Comparison of ENCODE assay signal across 8 cellular contexts in genomic region chr17:4833941-4834501, GRCh38. TPM values are rescaled to one million over a fixed set of nuclear protein-coding genes. Genes with fewer than 3 reads are reported as not detected.
DNase-seq lines count a peak whose midpoint lies in the region; ATAC-seq and TF ChIP-seq lines count a peak whose summit lies in the region.

No MANE protein-coding gene starts in this region.

- H3K4me3 ChIP-seq in endodermal cell (ENCODE audit: low read length), result peak overlapping the region; percentile 91
- H3K4me3 ChIP-seq in mucosa of stomach (ENCODE audit: low read length), result peak overlapping the region; percentile 14
- peak overlapping the region; percentile 69 to 87 for H3K4me3 ChIP-seq in aorta (ENCODE audit: low read length in 2 of 2)

- in situ Hi-C loops in ACHN (cut with HindIII; ENCODE audit: low pct_ligation_motif_present, low pct_unique_long_range_greater_than_20kb, low sequenced_read_pairs), result no loop called here

- H3K4me1 ChIP-seq in endodermal cell (ENCODE audit: control insufficient read depth, insufficient read depth, low read length), result peaks cover 16% of the 10 kb centered on the region
- peaks cover 23% of the 10 kb centered on the region for H3K4me1 ChIP-seq in mucosa of stomach (ENCODE audit: control insufficient read depth, insufficient read depth, low read length)
- no peaks in the 10 kb centered on the region for H3K4me1 ChIP-seq in aorta (ENCODE audit: control insufficient read depth in 1 of 2, insufficient read depth in 2 of 2, low read length in 2 of 2)

- H3K36me3 ChIP-seq in endodermal cell (ENCODE audit: control insufficient read depth, insufficient read depth, low read length), result no peaks in the 10 kb centered on the region
- no peaks in the 10 kb centered on the region for H3K36me3 ChIP-seq in mucosa of stomach (ENCODE audit: control insufficient read depth, insufficient read depth, low read length)
- no peaks in the 10 kb centered on the region for H3K36me3 ChIP-seq in aorta (ENCODE audit: control insufficient read depth in 1 of 2, insufficient read depth in 2 of 2, low read length in 1 of 2)

- TF ChIP-seq CTCF in endodermal cell (conservative IDR thresholded peaks at IDR 0.05), result no peak

- ATAC-seq in GM21528 (IDR thresholded peaks at IDR 0.05; ENCODE audit: low FRiP score, unreplicated experiment), result peak; percentile 1
- ATAC-seq in aorta (ENCODE audit: low FRiP score), result peak; percentile 22
- no peak for ATAC-seq in GM21447 (IDR thresholded peaks at IDR 0.05; ENCODE audit: unreplicated experiment)

- H3K27me3 ChIP-seq in endodermal cell (ENCODE audit: control insufficient read depth, insufficient read depth, low read length, poor library complexity, severe bottlenecking), result no peaks in the 10 kb centered on the region
- H3K27me3 ChIP-seq in mucosa of stomach (ENCODE audit: control insufficient read depth, insufficient read depth, low read length), result no peaks in the 10 kb centered on the region
- no peaks in the 10 kb centered on the region for H3K27me3 ChIP-seq in aorta (ENCODE audit: control insufficient read depth in 1 of 2, insufficient read depth in 2 of 2, low read length in 1 of 2)

- H3K9ac ChIP-seq in endodermal cell (ENCODE audit: extremely low read depth, low read length, poor library complexity, severe bottlenecking) (peak overlapping the region; percentile 31), mucosa of stomach (ENCODE audit: low read length) (peak overlapping the region; percentile 77)

- peaks cover 35% of the 10 kb centered on the region for H3K4me1 Mint-ChIP-seq in endodermal cell

- peak overlapping the region; percentile 83 for H3K4me3 Mint-ChIP-seq in endodermal cell

- intact Hi-C loops in aorta (cut with DNase I), result no loop called here

- no peaks in the 10 kb centered on the region for H3K36me3 Mint-ChIP-seq in endodermal cell (ENCODE audit: low read depth)

- H3K27me3 Mint-ChIP-seq in endodermal cell (ENCODE audit: insufficient read depth), result no peaks in the 10 kb centered on the region

- WGBS in endodermal cell (ENCODE audit: insufficient coverage in 1 of 2, insufficient read length in 1 of 2), 2 experiments, result 1 to 17% methylated on average over 6 to 13 of the region's 13 CpGs
- WGBS in aorta, 2 donors, result 1% methylated on average over 13 of the region's 13 CpGs

- H3K9me3 Mint-ChIP-seq in endodermal cell, result no peaks in the 10 kb centered on the region

- peak; percentile 53 for DNase-seq in ACHN
- peak; percentile 32 for DNase-seq in SK-N-DZ (ENCODE audit: low spot score)
- DNase-seq in endodermal cell, result peak; percentile 71
- DNase-seq in aorta, result peak in 1 of 2 donors; percentile 64
- DNase-seq in NCI-H128 (lab: John Stamatoyannopoulos, UW; ENCODE audit: unreplicated experiment), result no peak

- no peak overlapping the region for H3K27ac ChIP-seq in endodermal cell (ENCODE audit: low read depth, low read length)
- peak overlapping the region in 1 of 2 donors; percentile 11 for H3K27ac ChIP-seq in aorta (ENCODE audit: low read depth in 1 of 2, low read length in 2 of 2)

- H3K27ac Mint-ChIP-seq in endodermal cell, result peak overlapping the region; percentile 82

- H3K9me3 ChIP-seq in endodermal cell (ENCODE audit: control insufficient read depth, low read length) (no peaks in the 10 kb centered on the region), mucosa of stomach (ENCODE audit: control insufficient read depth, low read length) (no peaks in the 10 kb centered on the region), aorta (ENCODE audit: control insufficient read depth, low read length) (no peaks in the 10 kb centered on the region)

RNA-seq across cellular contexts. Expression of gene MINK1, which starts 0.9 kb away (rescaled TPM):
- 24.7 and 25.1 TPM in 2 replicates for polyA plus RNA-seq in SK-N-DZ (2014; cell fraction: cytosol; rRNA removed)
- 259 and 267 TPM in 2 replicates for polyA plus RNA-seq in SK-N-DZ (2014; cell fraction: nucleus; rRNA removed)
- 10 to 100 TPM; 75.0 to 79.7 TPM for total RNA-seq in endodermal cell
- 51.0 TPM for polyA plus RNA-seq in endodermal cell (2013, experiment 1 of 2)
- polyA plus RNA-seq in endodermal cell (2013, experiment 2 of 2), result 46.8 TPM
- total RNA-seq in aorta, result 10 to 100 TPM; 64.2 to 97.5 TPM
- polyA plus RNA-seq in aorta, result 10 to 100 TPM; 22.2 to 40.0 TPM

RNA-seq across cellular contexts. Expression of gene PLD2, which starts 27.1 kb away (rescaled TPM):
- 19.2 and 19.6 TPM in 2 replicates for polyA plus RNA-seq in SK-N-DZ (2014; cell fraction: cytosol; rRNA removed)
- 126 and 142 TPM in 2 replicates for polyA plus RNA-seq in SK-N-DZ (2014; cell fraction: nucleus; rRNA removed)
- total RNA-seq in endodermal cell, result 10 to 100 TPM; 72.7 to 75.2 TPM
- 32.9 TPM for polyA plus RNA-seq in endodermal cell (2013, experiment 1 of 2)
- 35.4 TPM for polyA plus RNA-seq in endodermal cell (2013, experiment 2 of 2)
- total RNA-seq in aorta, result 10 to 100 TPM; 25.3 to 65.0 TPM
- polyA plus RNA-seq in aorta, result 10 to 100 TPM in 1 of 2 donors, 1 to 10 TPM in 1; 8.8 to 32.9 TPM

RNA-seq across cellular contexts. Expression of gene PSMB6, which starts 38.1 kb away (rescaled TPM):
- 339 and 369 TPM in 2 replicates for polyA plus RNA-seq in SK-N-DZ (2014; cell fraction: cytosol; rRNA removed)
- 139 and 215 TPM in 2 replicates for polyA plus RNA-seq in SK-N-DZ (2014; cell fraction: nucleus; rRNA removed)
- 100 to 1,000 TPM; 211 to 216 TPM for total RNA-seq in endodermal cell
- polyA plus RNA-seq in endodermal cell (2013, experiment 1 of 2), result 224 TPM
- 208 TPM for polyA plus RNA-seq in endodermal cell (2013, experiment 2 of 2)
- total RNA-seq in aorta, result 10 to 100 TPM; 78.3 to 91.8 TPM
- polyA plus RNA-seq in aorta, result 100 to 1,000 TPM; 171 to 186 TPM

RNA-seq across cellular contexts. Expression of gene GLTPD2, which starts 45.3 kb away (rescaled TPM):
- polyA plus RNA-seq in SK-N-DZ (2014; cell fraction: cytosol; rRNA removed), result not detected in 2 replicates
- polyA plus RNA-seq in SK-N-DZ (2014; cell fraction: nucleus; rRNA removed), result not detected in 2 replicates
- total RNA-seq in endodermal cell (1 to 10 TPM in 1 of 2 donors, under 1 TPM in 1; 0.88 to 1.6 TPM), aorta (not detected)
- not detected for polyA plus RNA-seq in endodermal cell (2013, experiment 1 of 2)
- not detected for polyA plus RNA-seq in endodermal cell (2013, experiment 2 of 2)
- 1 to 10 TPM in 1 of 2 donors, not detected in 1; 3.4 TPM for polyA plus RNA-seq in aorta

Comparison
In these comparisons a context has a peak if more than half of its experiments do, and no peak if none do; other contexts are left out.
1. H3K4me3 ChIP-seq: peak in every context shown above with its lines; median percentile 91 in endodermal cell; 78 in aorta; 14 in mucosa of stomach.